ENCODE assay signal across 8 cellular contexts in genomic region chr1:156601122-156601830, GRCh38. TPM values are rescaled to one million over a fixed set of nuclear protein-coding genes. Genes with fewer than 3 reads are reported as not detected.
DNase-seq lines count a peak whose midpoint lies in the region; ATAC-seq, FAIRE-seq and TF ChIP-seq lines count a peak whose summit lies in the region.

TSS of gene GPATCH4 (minus strand) at chr1:156601479.

- H3K36me3 ChIP-seq in HepG2 (replicated peaks in 1 of 2; ENCODE audit: control insufficient read depth in 1 of 2, insufficient read depth in 2 of 2, low read length in 2 of 2), result peaks cover 7 to 23% of the 10 kb centered on the region in 2 experiments; a peak in 4 of 5 replicates

- POLR2A ChIA-PET in HepG2 (lab: Yijun Ruan, JAX), result interaction anchor here (0.8 to 2.2 kb wide), 3 partner anchors 10 to 144 kb away, joined by 3 to 36 read pairs (median 6); partner anchors contain the start of gene NAXE

- no peak for TF ChIP-seq RAD21 in HepG2 (CRISPR knock-in tag; IDR thresholded peaks at IDR 0.05)

- no peaks in the 10 kb centered on the region for H4K20me1 ChIP-seq in HepG2 (ENCODE audit: insufficient read depth, low read length)

- DNase-seq in GM12864 (ENCODE audit: low read depth) (peak; percentile 60), NCI-H748 (lab: John Stamatoyannopoulos, UW; ENCODE audit: unreplicated experiment) (peak; percentile 83), dermis blood vessel endothelial cell (peak; percentile 92), HepG2 (ENCODE audit: low spot score) (peak; percentile 73)
- DNase-seq in activated CD4-positive, alpha-beta T cell treated with anti-CD3 and anti-CD28 coated beads, Interleukin-2, amount 50 U/mL, for 24 hours (ENCODE audit: low read depth in 1 of 2, low spot score in 1 of 2), result peak; percentile 65 to 78
- peak; percentile 67 to 72 for DNase-seq in stimulated activated CD4-positive, alpha-beta T cell treated with anti-CD3 and anti-CD28 coated beads, Interleukin-2, amount 100 ng/mL, for 48 hours

- no peaks in the 10 kb centered on the region for H3K9me3 ChIP-seq in HepG2 (ENCODE audit: low read length)

- no peaks in the 10 kb centered on the region for H3K27me3 ChIP-seq in HepG2 (ENCODE audit: control insufficient read depth in 1 of 2, insufficient read depth in 2 of 2, low read length in 2 of 2)

- in situ Hi-C loops in HepG2 (cut with HindIII; ENCODE audit: extremely low pct_ligation_motif_present, low pct_unique_long_range_greater_than_20kb), result no loop called here

- WGBS in HepG2 (ENCODE audit: low lambda C conversion rate), result 0% methylated on average over 27 of the region's 35 CpGs

- intact Hi-C loops in HepG2 (cut with micrococcal nuclease; ENCODE audit: unreplicated experiment), result no loop called here

- CTCF ChIA-PET in HepG2 (lab: Yijun Ruan, JAX; ENCODE audit: low intra/inter-chr PET ratio, low total read pairs), result no interaction called here

- H2AFZ ChIP-seq in HepG2 (ENCODE audit: low read length), result peak within 1 kb of the TSS; percentile 99

- BruUV-seq in HepG2 (replicated peaks; lab: Mats Ljungman, UMichigan), result no TSS peak

- peak within 1 kb of the TSS; percentile 87 for H3K4me3 ChIP-seq in GM12864 (ENCODE audit: low read depth, low read length)
- H3K4me3 ChIP-seq in HepG2 (replicated peaks in 1 of 3; ENCODE audit: insufficient read depth in 1 of 3, low read depth in 2 of 3, low read length in 3 of 3), result peak within 1 kb of the TSS; percentile 84 to 94 (median 85)

- H3K79me2 ChIP-seq in HepG2 (ENCODE audit: insufficient read depth, low read length), result peaks cover 19% of the 10 kb centered on the region

- no peak for TF ChIP-seq EP300 in HepG2 (IDR thresholded peaks at IDR 0.05; ENCODE audit: low read depth in 2 of 2, low read length in 2 of 2)
- TF ChIP-seq EP300 in HepG2 (CRISPR knock-in tag; IDR thresholded peaks at IDR 0.05; ENCODE audit: borderline replicate concordance), result no peak

- peaks cover 27% of the 10 kb centered on the region for H3K4me1 ChIP-seq in HepG2 (ENCODE audit: insufficient read depth, low read length)

- ATAC-seq in HG03342 (IDR thresholded peaks at IDR 0.05; ENCODE audit: unreplicated experiment) (peak; percentile 49), HepG2 (peak; percentile 86), HG02840 (IDR thresholded peaks at IDR 0.05; ENCODE audit: low FRiP score, unreplicated experiment) (no peak)

- TF ChIP-seq POLR2A in HepG2 (IDR thresholded peaks at IDR 0.05; ENCODE audit: insufficient read depth in 1 of 2, low read depth in 2 of 2, low read length in 2 of 2), result peak; percentile 85 to 90

- FAIRE-seq in HepG2 (lab: Jason Lieb, UNC), result peak; percentile 76

- H3K27ac ChIP-seq in HepG2 (ENCODE audit: extremely low read length, insufficient read depth, low read length), result peak within 1 kb of the TSS; percentile 80

- TF ChIP-seq CTCF in GM12864 (IDR thresholded peaks at IDR 0.05; ENCODE audit: low read depth, low read length, missing control alignments), result no peak
- TF ChIP-seq CTCF in HepG2 (CRISPR knock-in tag; IDR thresholded peaks at IDR 0.05), result no peak

- H3K9ac ChIP-seq in HepG2 (ENCODE audit: insufficient read depth, low read depth, low read length), result peak within 1 kb of the TSS; percentile 86

- peak within 1 kb of the TSS; percentile 92 for H3K4me2 ChIP-seq in HepG2 (ENCODE audit: low read depth, low read length)

TF ChIP-seq in HepG2, 621 proteins besides CTCF, POLR2A, EP300 and RAD21 (continues in another document):
- no peak; the same call in 1 of the 2 replicates for TF ChIP-seq DMTF1 (CRISPR knock-in tag; IDR thresholded peaks at IDR 0.05)
- TF ChIP-seq YEATS2 (CRISPR knock-in tag; IDR thresholded peaks at IDR 0.05; ENCODE audit: borderline replicate concordance), result peak; percentile 79; the same call in 1 of the 2 replicates
- TF ChIP-seq ZNF562 (CRISPR knock-in tag; IDR thresholded peaks at IDR 0.05; ENCODE audit: borderline replicate concordance), result no peak
- TF ChIP-seq ZUFSP (CRISPR knock-in tag; IDR thresholded peaks at IDR 0.05; ENCODE audit: borderline replicate concordance), result 0 out of 2 replicates have a peak, but pooled peaks have one; percentile 85
- peak; percentile 96 for TF ChIP-seq HDAC1 (CRISPR knock-in tag; IDR thresholded peaks at IDR 0.05)
- TF ChIP-seq EEA1 (CRISPR knock-in tag; IDR thresholded peaks at IDR 0.05; ENCODE audit: borderline replicate concordance), result no peak
- no peak for TF ChIP-seq NFE2L1 (CRISPR knock-in tag; IDR thresholded peaks at IDR 0.05; ENCODE audit: borderline replicate concordance)
- TF ChIP-seq ELF1 (CRISPR knock-in tag; IDR thresholded peaks at IDR 0.05), result peak; percentile 98

RNA-seq across cellular contexts. Expression of gene GPATCH4, which starts in this region (rescaled TPM):
- 16.7 and 28.2 TPM in 2 replicates for total RNA-seq in dermis blood vessel endothelial cell
- 37.9 and 43.4 TPM in 2 replicates for total RNA-seq in HepG2 (2016; rRNA removed; fragmentation: Illumina TruSeq; extraction: Trizol)
- total RNA-seq in HepG2 (2016; cell fraction: cytosol; rRNA removed; fragmentation: Illumina TruSeq; extraction: Trizol; ENCODE audit: low read depth), result 7.3 and 7.7 TPM in 2 replicates
- 37.1 and 46.1 TPM in 2 replicates for total RNA-seq in HepG2 (2016; cell fraction: insoluble cytoplasmic fraction; rRNA removed; fragmentation: Illumina TruSeq; extraction: Trizol)
- total RNA-seq in HepG2 (2016; cell fraction: membrane; rRNA removed; fragmentation: Illumina TruSeq; extraction: Trizol), result 22.7 and 24.7 TPM in 2 replicates
- total RNA-seq in HepG2 (2016; cell fraction: nucleus; rRNA removed; fragmentation: Illumina TruSeq; extraction: Trizol), result 36.6 and 38.1 TPM in 2 replicates
- 19.2 and 20.0 TPM in 2 replicates for polyA plus RNA-seq in HepG2 (2011; rRNA removed)
- polyA plus RNA-seq in HepG2 (2011; cell fraction: cytosol; rRNA removed), result 13.1 and 21.0 TPM in 2 replicates
- polyA plus RNA-seq in HepG2 (2011; cell fraction: nucleus; rRNA removed), result 13.5 and 17.3 TPM in 2 replicates
- polyA plus RNA-seq in HepG2 (2012), result 26.6 and 33.5 TPM in 2 replicates
- polyA plus RNA-seq in HepG2 (2016; cell fraction: cytosol; fragmentation: Illumina TruSeq; extraction: Trizol; ENCODE audit: low read depth), result 11.1 and 11.2 TPM in 2 replicates
- polyA plus RNA-seq in HepG2 (2016; cell fraction: insoluble cytoplasmic fraction; fragmentation: Illumina TruSeq; extraction: Trizol; ENCODE audit: low read depth), result 79.1 and 79.7 TPM in 2 replicates
- 22.9 and 25.6 TPM in 2 replicates for polyA plus RNA-seq in HepG2 (2016; cell fraction: membrane; fragmentation: Illumina TruSeq; extraction: Trizol; ENCODE audit: low read depth)
- polyA plus RNA-seq in HepG2 (2016; cell fraction: nucleus; fragmentation: Illumina TruSeq; extraction: Trizol; ENCODE audit: insufficient read depth, low read depth), result 59.3 and 65.1 TPM in 2 replicates
- 24.3 and 141 TPM in 2 replicates for polyA minus RNA-seq in HepG2 (2011; rRNA and poly(A)+ RNA removed; ENCODE audit: low replicate concordance)
- polyA minus RNA-seq in HepG2 (2011; cell fraction: cytosol; rRNA and poly(A)+ RNA removed), result 9.7 and 9.9 TPM in 2 replicates
- polyA minus RNA-seq in HepG2 (2011; cell fraction: nucleus; rRNA and poly(A)+ RNA removed), result 46.1 and 51.0 TPM in 2 replicates
